In genomic region chr2:64063454-64063853, GRCh38 we compare ENCODE assay signal across 1 cellular context.
TF ChIP-seq lines count a peak whose summit lies in the region.

No MANE protein-coding gene starts in this region.

TF ChIP-seq in H1, 55 proteins besides CTCF, POLR2A, EP300 and RAD21 (continued from another document):
- no peak for TF ChIP-seq NRF1 (IDR thresholded peaks at IDR 0.05; ENCODE audit: low read depth, low read length)
